Comparison of ENCODE assay signal across 11 cellular contexts in genomic region chr9:102518324-102518723, GRCh38.
"Had no signal": no experiment of that assay in that cellular context is flagged by ENCODE, and none has a peak within 500 bp of the region (broad histone marks: within the 10 kb centered on the region; RNA-seq: fewer than 3 reads in every experiment).

No MANE protein-coding gene starts in this region.

- ATAC-seq: stimulated activated naive CD8-positive, alpha-beta T cell treated with anti-CD3 and anti-CD28 coated beads, Interleukin-15, amount 100 ng/mL, for 72 hours had no signal

- DNase-seq: activated CD4-positive, alpha-beta T cell treated with anti-CD3 and anti-CD28 coated beads, Interleukin-2, amount 50 U/mL, for 1 hour; activated CD4-positive, CD25-positive, alpha-beta regulatory T cell; activated naive CD4-positive, alpha-beta T cell treated with anti-CD3 and anti-CD28 coated beads, Interleukin-2, amount 50 U/mL, for 16 hours; amniotic stem cell; cortex of kidney; effector CD8-positive, alpha-beta T cell; kidney; nephron progenitor cell; stimulated activated CD4-positive, alpha-beta T cell treated with anti-CD3 and anti-CD28 coated beads, Interleukin-4, amount 100 ng/mL, for 4 hours; stimulated activated naive CD8-positive, alpha-beta T cell treated with anti-CD3 and anti-CD28 coated beads, Interleukin-15, amount 100 ng/mL, for 72 hours had no signal

- FAIRE-seq: urothelium cell line had no signal
